In genomic region chr1:180571832-180572636, GRCh38 we compare ENCODE assay signal across 12 cellular contexts. TPM values are rescaled to one million over a fixed set of nuclear protein-coding genes. Genes with fewer than 3 reads are reported as not detected.
A peak's percentile ranks its signal among the peaks of the same experiment; 100 is the strongest.
DNase-seq lines count a peak whose midpoint lies in the region; ATAC-seq and TF ChIP-seq lines count a peak whose summit lies in the region.
"Had no signal": no experiment of that assay in that cellular context is flagged by ENCODE, and none has a peak within 500 bp of the region (broad histone marks: within the 10 kb centered on the region; RNA-seq: fewer than 3 reads in every experiment).

No MANE protein-coding gene starts in this region.

- H3K4me1 ChIP-seq in aorta (ENCODE audit: control insufficient read depth in 1 of 2, insufficient read depth in 2 of 2, low read length in 2 of 2): peaks cover 0 to 2% of the 10 kb centered on the region in 2 donors

- H3K4me3 Mint-ChIP-seq in natural killer cell treated with Interleukin-12 subunit alpha and Interleukin-12 subunit beta and Interleukin-15 and Interleukin-18, amount 100 ng/mL, for 72 hours: no peak overlapping the region
- H3K4me3 Mint-ChIP-seq in glutamatergic neuron (ENCODE audit: unreplicated experiment): no peak overlapping the region
- H3K4me3 Mint-ChIP-seq: CD4-positive, alpha-beta T cell; neural crest cell had no signal

- 84 to 92% methylated on average over 10 of the region's 10 CpGs for WGBS in aorta, 2 donors

- H3K27me3 ChIP-seq in aorta (ENCODE audit: control insufficient read depth in 1 of 2, insufficient read depth in 2 of 2, low read length in 1 of 2): no peaks in the 10 kb centered on the region

- peak; percentile 43 to 77 for ATAC-seq in natural killer cell treated with Interleukin-12 subunit alpha and Interleukin-12 subunit beta and Interleukin-15 and Interleukin-18, amount 100 ng/mL, for 72 hours
- ATAC-seq in HG02763 (IDR thresholded peaks at IDR 0.05; ENCODE audit: unreplicated experiment): no peak
- no peak for ATAC-seq in aorta (ENCODE audit: low FRiP score)

- intact Hi-C loops in aorta (cut with DNase I): loop anchor here in 1 of 2 donors (10.0 kb wide), 1 partner anchor 53 kb away; no protein-coding TSS in a partner anchor

- no peak for TF ChIP-seq CTCF in glutamatergic neuron (IDR thresholded peaks at IDR 0.05; ENCODE audit: partially characterized antibody, unreplicated experiment)

- peaks cover 0 to 8% of the 10 kb centered on the region in 2 donors for H3K4me1 Mint-ChIP-seq in natural killer cell treated with Interleukin-12 subunit alpha and Interleukin-12 subunit beta and Interleukin-15 and Interleukin-18, amount 100 ng/mL, for 72 hours (ENCODE audit: low read depth in 2 of 2)
- H3K4me1 Mint-ChIP-seq in glutamatergic neuron (ENCODE audit: low read depth, unreplicated experiment): no peaks in the 10 kb centered on the region

- no peaks in the 10 kb centered on the region for H3K9me3 ChIP-seq in aorta (ENCODE audit: control insufficient read depth, low read length)

- no peaks in the 10 kb centered on the region for H3K36me3 ChIP-seq in aorta (ENCODE audit: control insufficient read depth in 1 of 2, insufficient read depth in 2 of 2, low read length in 1 of 2)

- H3K9me3 Mint-ChIP-seq in natural killer cell treated with Interleukin-12 subunit alpha and Interleukin-12 subunit beta and Interleukin-15 and Interleukin-18, amount 100 ng/mL, for 72 hours: no peaks in the 10 kb centered on the region
- H3K9me3 Mint-ChIP-seq in glutamatergic neuron (ENCODE audit: unreplicated experiment): peaks cover 2% of the 10 kb centered on the region
- H3K9me3 Mint-ChIP-seq: CD4-positive, alpha-beta T cell; neural crest cell had no signal

- no peak overlapping the region for H3K4me3 ChIP-seq in aorta (ENCODE audit: low read length in 2 of 2)

- no peaks in the 10 kb centered on the region for H3K36me3 Mint-ChIP-seq in natural killer cell treated with Interleukin-12 subunit alpha and Interleukin-12 subunit beta and Interleukin-15 and Interleukin-18, amount 100 ng/mL, for 72 hours
- no peaks in the 10 kb centered on the region for H3K36me3 Mint-ChIP-seq in glutamatergic neuron (ENCODE audit: unreplicated experiment)

- peaks cover 32 to 61% of the 10 kb centered on the region in 2 donors for H3K27me3 Mint-ChIP-seq in natural killer cell treated with Interleukin-12 subunit alpha and Interleukin-12 subunit beta and Interleukin-15 and Interleukin-18, amount 100 ng/mL, for 72 hours
- no peaks in the 10 kb centered on the region for H3K27me3 Mint-ChIP-seq in glutamatergic neuron (ENCODE audit: unreplicated experiment)

- H3K27ac Mint-ChIP-seq in natural killer cell treated with Interleukin-12 subunit alpha and Interleukin-12 subunit beta and Interleukin-15 and Interleukin-18, amount 100 ng/mL, for 72 hours: no peak overlapping the region
- H3K27ac Mint-ChIP-seq in glutamatergic neuron (ENCODE audit: unreplicated experiment): no peak overlapping the region
- H3K27ac Mint-ChIP-seq: CD4-positive, alpha-beta T cell had no signal

- peak overlapping the region in 1 of 2 donors; percentile 52 for H3K27ac ChIP-seq in aorta (ENCODE audit: low read depth in 1 of 2, low read length in 2 of 2)

- peak; percentile 39 for DNase-seq in stimulated activated naive CD4-positive, alpha-beta T cell treated with Interleukin-2 at 50 U/mL for 16 hours (lab: John Stamatoyannopoulos, UW)
- no peak for DNase-seq in stimulated activated naive CD4-positive, alpha-beta T cell (lab: John Stamatoyannopoulos, UW)
- peak; percentile 61 for DNase-seq in activated CD8-positive, alpha-beta memory T cell treated with anti-CD3 and anti-CD28 coated beads, Interleukin-2, amount 50 U/mL, for 48 hours
- no peak for DNase-seq in natural killer cell treated with Interleukin-12 subunit alpha and Interleukin-12 subunit beta and Interleukin-15 and Interleukin-18, amount 100 ng/mL, for 72 hours (ENCODE audit: low spot score)
- no peak for DNase-seq in AML-193 (lab: John Stamatoyannopoulos, UW)
- no peak for DNase-seq in glutamatergic neuron
- DNase-seq in aorta: no peak
- DNase-seq: CD4-positive, alpha-beta T cell; NCI-H146; Right ventricle myocardium superior had no signal

RNA-seq across cellular contexts. Expression of gene OVAAL, which starts 13.3 kb away (rescaled TPM):
- not detected for total RNA-seq in natural killer cell treated with Interleukin-12 subunit alpha and Interleukin-12 subunit beta and Interleukin-15 and Interleukin-18, amount 100 ng/mL, for 72 hours
- total RNA-seq in glutamatergic neuron (ENCODE audit: unreplicated experiment): not detected
- total RNA-seq in aorta: not detected
- not detected for polyA plus RNA-seq in aorta
- total RNA-seq: CD4-positive, alpha-beta T cell; neural crest cell had no signal

RNA-seq across cellular contexts. Expression of gene XPR1, which starts 59.8 kb away (rescaled TPM):
- total RNA-seq in natural killer cell treated with Interleukin-12 subunit alpha and Interleukin-12 subunit beta and Interleukin-15 and Interleukin-18, amount 100 ng/mL, for 72 hours: 10 to 100 TPM; 18.0 to 21.2 TPM
- total RNA-seq in glutamatergic neuron (ENCODE audit: unreplicated experiment): 62.1 TPM
- 10 to 100 TPM; 23.8 to 55.4 TPM for total RNA-seq in aorta
- polyA plus RNA-seq in aorta: 1 to 10 TPM; 4.6 to 7.4 TPM

Comparison
In these comparisons a context has a peak if more than half of its experiments do, and no peak if none do; other contexts are left out.
1. DNase-seq: peak in stimulated activated naive CD4-positive, alpha-beta T cell treated with Interleukin-2 at 50 U/mL for 16 hours (single experiment) and activated CD8-positive, alpha-beta memory T cell treated with anti-CD3 and anti-CD28 coated beads, Interleukin-2, amount 50 U/mL, for 48 hours (single experiment); none in stimulated activated naive CD4-positive, alpha-beta T cell (0 of 6), natural killer cell treated with Interleukin-12 subunit alpha and Interleukin-12 subunit beta and Interleukin-15 and Interleukin-18, amount 100 ng/mL, for 72 hours (single experiment), AML-193 (0 of 2), glutamatergic neuron (single experiment) and aorta (0 of 2).
2. ATAC-seq: peak in natural killer cell treated with Interleukin-12 subunit alpha and Interleukin-12 subunit beta and Interleukin-15 and Interleukin-18, amount 100 ng/mL, for 72 hours (2 of 2); none in HG02763 (single experiment) and aorta (single experiment).